23 cellular contexts compared by ENCODE assay signal in genomic region chr5:35233601-35234000, GRCh38. TPM values are rescaled to one million over a fixed set of nuclear protein-coding genes. Genes with fewer than 3 reads are reported as not detected.
"Had no signal": no experiment of that assay in that cellular context is flagged by ENCODE, and none has a peak within 500 bp of the region (broad histone marks: within the 10 kb centered on the region; RNA-seq: fewer than 3 reads in every experiment).

No MANE protein-coding gene starts in this region.

- H3K27ac ChIP-seq: foreskin keratinocyte, left ventricle myocardium inferior, lower lobe of right lung, neural progenitor cell, pancreas, prostate gland, right lobe of liver, suprapubic skin, tibial artery had no signal

- DNase-seq: dermis blood vessel endothelial cell; endodermal cell; erythroblast; foreskin keratinocyte; kidney; left cardiac atrium; left ventricle myocardium inferior; lower lobe of right lung; occipital lobe; pancreas; right lobe of liver; stimulated activated CD4-positive, alpha-beta T cell treated with anti-CD3 and anti-CD28 coated beads, Interleukin-4, amount 100 ng/mL, for 1 hour; stimulated activated CD8-positive, alpha-beta memory T cell treated with anti-CD3 and anti-CD28 coated beads, Interleukin-4, amount 100 ng/mL, for 48 hours; stimulated activated naive CD8-positive, alpha-beta T cell treated with anti-CD3 and anti-CD28 coated beads, Interleukin-15, Interleukin-2, amounts not matched to agents 100 U/mL and 50 U/mL, for 24 hours; tibial artery had no signal

- H3K4me1 ChIP-seq: foreskin keratinocyte, neural progenitor cell, prostate gland had no signal

- H3K4me2 ChIP-seq: neural progenitor cell had no signal

- ATAC-seq: foreskin keratinocyte; left cardiac atrium; natural killer cell treated with Interleukin-12 subunit alpha and Interleukin-12 subunit beta and Interleukin-15 and Interleukin-18, amount 100 ng/mL, for 72 hours; pancreas; right lobe of liver; stimulated activated effector memory CD8-positive, alpha-beta T cell treated with anti-CD3 and anti-CD28 coated beads, Interleukin-12 subunit alpha, Interleukin-12 subunit beta, amount 100 ng/mL, for 72 hours; stimulated activated naive CD8-positive, alpha-beta T cell treated with anti-CD3 and anti-CD28 coated beads, Interleukin-15, Interleukin-2, amounts not matched to agents 100 U/mL and 50 U/mL, for 24 hours had no signal

- H3K27me3 ChIP-seq: pancreas, right lobe of liver had no signal

- H3K36me3 ChIP-seq: left ventricle myocardium inferior, lower lobe of right lung, neural progenitor cell, pancreas, prostate gland, right lobe of liver, suprapubic skin, tibial artery had no signal

- H3K4me3 ChIP-seq: left ventricle myocardium inferior, lower lobe of right lung, neural progenitor cell, pancreas, prostate gland, right lobe of liver, suprapubic skin, tibial artery had no signal

- FAIRE-seq: colon, endothelial cell of umbilical vein, kidney, pancreas had no signal

- H3K9ac ChIP-seq: neural progenitor cell had no signal

- H2AFZ ChIP-seq: neural progenitor cell had no signal

- H3K9me3 ChIP-seq: left ventricle myocardium inferior, lower lobe of right lung, pancreas, prostate gland, right lobe of liver, suprapubic skin, tibial artery had no signal

RNA-seq across cellular contexts. Expression of gene PRLR, which starts 3.3 kb away (rescaled TPM):
- total RNA-seq: dermis blood vessel endothelial cell; endothelial cell of umbilical vein; foreskin keratinocyte; myocyte; natural killer cell treated with Interleukin-12 subunit alpha and Interleukin-12 subunit beta and Interleukin-15 and Interleukin-18, amount 100 ng/mL, for 72 hours had no signal
- polyA plus RNA-seq: endothelial cell of umbilical vein, foreskin keratinocyte had no signal
